Comparison of ENCODE assay signal across 21 cellular contexts in genomic region chrX:9483376-9483775, GRCh38.
"Had no signal": no experiment of that assay in that cellular context is flagged by ENCODE, and none has a peak within 500 bp of the region (broad histone marks: within the 10 kb centered on the region; RNA-seq: fewer than 3 reads in every experiment).

No MANE protein-coding gene starts in this region.

- H3K27ac Mint-ChIP-seq: IgD-negative memory B cell had no signal

- H3K4me3 ChIP-seq: K562 had no signal

- H3K9ac ChIP-seq: KMS-11, SK-N-SH had no signal

- H3K9me3 ChIP-seq: SK-N-SH had no signal

- H3K27me3 Mint-ChIP-seq: IgD-negative memory B cell had no signal

- DNase-seq: Kasumi-1, MM.1S, NCI-H1092 treated with DMSO at 0.1 percent for 48 hours, NCI-H1417, NCI-H1436 treated with DMSO at 0.1 percent for 48 hours, NCI-H1694, NCI-H187 treated with DMSO at 0.1 percent for 48 hours, NCI-H2081, NCI-H2107, NCI-H2227 treated with DMSO at 0.1 percent for 48 hours, NCI-H524 treated with DMSO at 0.1 percent for 48 hours, NCI-H774, PC-3, SHP77, SK-N-SH, SW 1271 had no signal

- H3K4me2 ChIP-seq: KMS-11, SK-N-SH had no signal

- ATAC-seq: K562, Panc1, PC-3 had no signal

- FAIRE-seq: K562 had no signal

- H3K27ac ChIP-seq: KMS-11, RWPE1 had no signal
